ENCODE assay signal across 8 cellular contexts in the genomic region with DNA sequence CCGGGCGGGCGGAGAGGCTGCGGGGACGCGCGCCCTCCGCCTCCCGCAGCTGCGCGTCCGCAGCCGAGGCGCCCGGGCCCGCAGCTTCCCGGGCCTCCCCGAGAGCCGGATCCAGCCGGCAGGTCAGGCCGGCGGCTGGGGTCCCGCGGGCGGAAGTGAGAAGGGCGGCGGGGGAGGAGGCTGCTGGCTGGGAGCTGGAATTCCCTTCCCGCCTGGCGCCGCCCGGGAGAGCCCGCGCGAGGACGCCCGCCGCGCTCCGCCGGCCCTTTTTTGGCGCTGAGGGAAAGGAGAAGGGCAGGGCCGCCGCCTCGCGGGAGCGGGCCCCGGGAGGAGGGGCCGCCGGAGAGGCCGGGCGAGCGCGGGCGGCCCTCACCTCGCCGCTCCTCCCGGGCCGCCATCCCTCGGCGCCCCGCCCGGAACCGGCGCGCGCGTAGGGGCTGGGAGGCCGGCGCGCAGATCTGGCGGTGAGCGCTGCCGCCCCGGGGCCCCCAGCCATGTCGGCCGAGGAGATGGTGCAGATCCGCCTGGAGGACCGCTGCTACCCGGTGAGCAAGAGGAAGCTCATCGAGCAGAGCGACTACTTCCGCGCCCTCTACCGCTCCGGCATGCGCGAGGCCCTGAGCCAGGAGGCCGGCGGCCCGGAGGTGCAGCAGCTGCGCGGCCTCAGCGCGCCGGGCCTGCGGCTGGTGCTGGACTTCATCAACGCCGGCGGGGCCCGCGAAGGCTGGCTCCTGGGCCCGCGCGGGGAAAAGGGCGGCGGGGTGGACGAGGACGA. TPM values are rescaled to one million over a fixed set of nuclear protein-coding genes. Genes with fewer than 3 reads are reported as not detected.
DNase-seq lines count a peak whose midpoint lies in the region; ATAC-seq and TF ChIP-seq lines count a peak whose summit lies in the region.

A gene with protein sequence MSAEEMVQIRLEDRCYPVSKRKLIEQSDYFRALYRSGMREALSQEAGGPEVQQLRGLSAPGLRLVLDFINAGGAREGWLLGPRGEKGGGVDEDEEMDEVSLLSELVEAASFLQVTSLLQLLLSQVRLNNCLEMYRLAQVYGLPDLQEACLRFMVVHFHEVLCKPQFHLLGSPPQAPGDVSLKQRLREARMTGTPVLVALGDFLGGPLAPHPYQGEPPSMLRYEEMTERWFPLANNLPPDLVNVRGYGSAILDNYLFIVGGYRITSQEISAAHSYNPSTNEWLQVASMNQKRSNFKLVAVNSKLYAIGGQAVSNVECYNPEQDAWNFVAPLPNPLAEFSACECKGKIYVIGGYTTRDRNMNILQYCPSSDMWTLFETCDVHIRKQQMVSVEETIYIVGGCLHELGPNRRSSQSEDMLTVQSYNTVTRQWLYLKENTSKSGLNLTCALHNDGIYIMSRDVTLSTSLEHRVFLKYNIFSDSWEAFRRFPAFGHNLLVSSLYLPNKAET (plus strand): TSS at position 397 of the 775 bp plus-strand sequence. CDS start 98 bp downstream, at position 495.
A gene (minus strand): TSS at position 400 of the 775 bp plus-strand sequence. CDS start 8,960 bp downstream, outside the sequence.

- in situ Hi-C loops in GM18951 (cut with MboI; ENCODE audit: low sequenced_read_pairs, unreplicated experiment), result no loop called here

- H3K36me3 ChIP-seq in duodenal mucosa (ENCODE audit: control insufficient read depth in 1 of 2, insufficient read depth in 2 of 2, low read length in 2 of 2), result no peaks in the 10 kb centered on the region
- H3K36me3 ChIP-seq in lower lobe of right lung, result peaks cover 4% of the 10 kb centered on the region

- H3K4me1 ChIP-seq in duodenal mucosa (ENCODE audit: control insufficient read depth in 1 of 2, insufficient read depth in 2 of 2, low read length in 2 of 2) (peaks cover 20 to 25% of the 10 kb centered on the region in 2 donors), lower lobe of right lung (peaks cover 22% of the 10 kb centered on the region)

- DNase-seq in AG20443 (ENCODE audit: low spot score) (peak; percentile 94), NCI-H510A (lab: John Stamatoyannopoulos, UW) (peak; percentile 46), lower lobe of right lung (peak; percentile 83)
- DNase-seq in activated CD4-positive, alpha-beta T cell treated with anti-CD3 and anti-CD28 coated beads, Interleukin-2, amount 50 U/mL, for 4 hours, result peak; percentile 56 to 61
- peak; percentile 20 to 49 (median 37) for DNase-seq in stimulated activated CD4-positive, alpha-beta T cell treated with anti-CD3 and anti-CD28 coated beads, TNF-alpha, amount 100 ng/mL, for 1 hour (ENCODE audit: low read depth in 3 of 3, low spot score in 1 of 3)

- peak; percentile 62 for TF ChIP-seq POLR2A in GM18951 (IDR thresholded peaks at IDR 0.05; ENCODE audit: extremely low read depth, insufficient read depth, insufficient read length)

- peak within 1 kb of the TSS; percentile 84 to 90 for H3K9ac ChIP-seq in duodenal mucosa (ENCODE audit: low read depth in 1 of 2, low read length in 2 of 2)

- intact Hi-C loops in lower lobe of right lung (cut with DNase I), result no loop called here

- H3K4me3 ChIP-seq in duodenal mucosa (ENCODE audit: low read depth in 1 of 2, low read length in 2 of 2), result peak within 1 kb of the TSS; percentile 87 to 92
- H3K4me3 ChIP-seq in lower lobe of right lung, result peak within 1 kb of the TSS; percentile 91

- no peaks in the 10 kb centered on the region for H3K27me3 ChIP-seq in duodenal mucosa (ENCODE audit: control insufficient read depth in 1 of 2, insufficient read depth in 2 of 2, low read length in 2 of 2)
- H3K27me3 ChIP-seq in lower lobe of right lung (ENCODE audit: low read depth), result no peaks in the 10 kb centered on the region

- H3K27ac ChIP-seq in duodenal mucosa (ENCODE audit: low read depth, low read length) (peak within 1 kb of the TSS; percentile 85), lower lobe of right lung (peak within 1 kb of the TSS; percentile 84)

- ATAC-seq in HG03139 (IDR thresholded peaks at IDR 0.05; ENCODE audit: unreplicated experiment) (peak; percentile 68), lower lobe of right lung (peak; percentile 93 to 96)

- no peak for TF ChIP-seq CTCF in lower lobe of right lung (IDR thresholded peaks at IDR 0.05)

- H3K9me3 ChIP-seq in duodenal mucosa (ENCODE audit: control insufficient read depth in 1 of 2, low read length in 2 of 2), result no peaks in the 10 kb centered on the region
- no peaks in the 10 kb centered on the region for H3K9me3 ChIP-seq in lower lobe of right lung

RNA-seq across cellular contexts. Expression of the first gene that starts in this region (rescaled TPM):
- total RNA-seq in lower lobe of right lung, result 19.1 TPM

RNA-seq across cellular contexts. Expression of the second gene that starts in this region (rescaled TPM):
- not detected for total RNA-seq in lower lobe of right lung

Comparison
In these comparisons a context has a peak if more than half of its experiments do, and no peak if none do; other contexts are left out.
1. Peak in every context shown above with its lines: DNase-seq, ATAC-seq, H3K4me3 ChIP-seq and H3K27ac ChIP-seq.
2. DNase-seq: peak in every context shown above with its lines; median percentile 94 in AG20443; 83 in lower lobe of right lung; 58 in activated CD4-positive, alpha-beta T cell treated with anti-CD3 and anti-CD28 coated beads, Interleukin-2, amount 50 U/mL, for 4 hours; 46 in NCI-H510A; 37 in stimulated activated CD4-positive, alpha-beta T cell treated with anti-CD3 and anti-CD28 coated beads, TNF-alpha, amount 100 ng/mL, for 1 hour.